ENCODE assay signal across 1 cellular context in the genomic region with DNA sequence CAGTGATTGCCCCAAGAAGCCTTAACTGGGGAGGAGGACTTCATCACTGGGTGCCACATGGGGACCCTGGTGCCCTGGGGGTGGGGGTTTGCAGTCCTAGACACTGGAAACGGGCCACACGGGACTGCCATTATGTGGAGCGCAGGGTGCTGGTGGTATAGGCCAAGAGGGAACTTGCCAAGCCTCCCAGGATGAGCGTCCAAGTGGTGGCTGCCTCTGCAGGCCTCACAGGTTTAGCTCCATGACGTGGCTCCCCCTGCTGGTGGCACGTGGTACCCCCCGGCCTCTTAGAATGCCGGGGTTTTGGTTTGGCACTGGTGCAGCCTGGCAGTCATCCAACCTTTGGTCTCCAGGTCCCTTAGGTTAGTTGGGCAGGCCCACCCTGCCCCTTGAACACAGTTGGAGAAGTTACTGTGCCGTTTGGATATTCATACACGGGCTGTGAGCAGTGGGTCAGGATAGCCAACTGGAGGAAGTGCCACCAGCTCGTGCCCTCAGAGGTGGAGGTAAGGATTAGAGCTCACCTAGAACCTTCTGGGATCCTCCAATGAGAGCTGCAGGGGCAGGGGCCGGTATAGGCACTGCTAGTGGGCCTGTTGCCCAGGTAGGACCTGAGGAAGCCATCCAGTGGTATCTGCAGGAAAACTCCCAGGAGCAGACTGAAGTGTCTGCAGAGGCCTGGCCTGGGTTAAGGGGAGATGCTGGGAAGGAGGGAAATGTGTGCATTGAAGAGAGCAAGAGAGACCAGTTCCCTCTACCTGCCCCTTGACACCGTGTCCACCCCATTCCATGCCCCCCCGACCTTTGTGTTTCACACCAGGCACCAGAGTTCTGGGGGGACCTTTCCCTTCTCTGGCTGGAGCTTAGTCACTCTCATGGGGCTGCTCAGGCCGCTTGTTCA.
A peak's percentile ranks its signal among the peaks of the same experiment; 100 is the strongest.
TF ChIP-seq lines count a peak whose summit lies in the region.

No MANE protein-coding gene starts in this region.

TF ChIP-seq in HepG2, 621 proteins besides CTCF, POLR2A, EP300 and RAD21 (continued from another document and continues in another):
- TF ChIP-seq, protein P1, sequence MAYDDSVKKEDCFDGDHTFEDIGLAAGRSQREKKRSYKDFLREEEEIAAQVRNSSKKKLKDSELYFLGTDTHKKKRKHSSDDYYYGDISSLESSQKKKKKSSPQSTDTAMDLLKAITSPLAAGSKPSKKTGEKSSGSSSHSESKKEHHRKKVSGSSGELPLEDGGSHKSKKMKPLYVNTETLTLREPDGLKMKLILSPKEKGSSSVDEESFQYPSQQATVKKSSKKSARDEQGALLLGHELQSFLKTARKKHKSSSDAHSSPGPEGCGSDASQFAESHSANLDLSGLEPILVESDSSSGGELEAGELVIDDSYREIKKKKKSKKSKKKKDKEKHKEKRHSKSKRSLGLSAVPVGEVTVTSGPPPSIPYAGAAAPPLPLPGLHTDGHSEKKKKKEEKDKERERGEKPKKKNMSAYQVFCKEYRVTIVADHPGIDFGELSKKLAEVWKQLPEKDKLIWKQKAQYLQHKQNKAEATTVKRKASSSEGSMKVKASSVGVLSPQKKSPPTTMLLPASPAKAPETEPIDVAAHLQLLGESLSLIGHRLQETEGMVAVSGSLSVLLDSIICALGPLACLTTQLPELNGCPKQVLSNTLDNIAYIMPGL (CRISPR knock-in tag; IDR thresholded peaks at IDR 0.05; ENCODE audit: borderline replicate concordance in 1 of 2, low read depth in 1 of 2) = peak; percentile 82 to 94; a peak in 3 of 4 replicates
- no peak for TF ChIP-seq BRCA1 (CRISPR knock-in tag; IDR thresholded peaks at IDR 0.05)
- TF ChIP-seq, protein P2, sequence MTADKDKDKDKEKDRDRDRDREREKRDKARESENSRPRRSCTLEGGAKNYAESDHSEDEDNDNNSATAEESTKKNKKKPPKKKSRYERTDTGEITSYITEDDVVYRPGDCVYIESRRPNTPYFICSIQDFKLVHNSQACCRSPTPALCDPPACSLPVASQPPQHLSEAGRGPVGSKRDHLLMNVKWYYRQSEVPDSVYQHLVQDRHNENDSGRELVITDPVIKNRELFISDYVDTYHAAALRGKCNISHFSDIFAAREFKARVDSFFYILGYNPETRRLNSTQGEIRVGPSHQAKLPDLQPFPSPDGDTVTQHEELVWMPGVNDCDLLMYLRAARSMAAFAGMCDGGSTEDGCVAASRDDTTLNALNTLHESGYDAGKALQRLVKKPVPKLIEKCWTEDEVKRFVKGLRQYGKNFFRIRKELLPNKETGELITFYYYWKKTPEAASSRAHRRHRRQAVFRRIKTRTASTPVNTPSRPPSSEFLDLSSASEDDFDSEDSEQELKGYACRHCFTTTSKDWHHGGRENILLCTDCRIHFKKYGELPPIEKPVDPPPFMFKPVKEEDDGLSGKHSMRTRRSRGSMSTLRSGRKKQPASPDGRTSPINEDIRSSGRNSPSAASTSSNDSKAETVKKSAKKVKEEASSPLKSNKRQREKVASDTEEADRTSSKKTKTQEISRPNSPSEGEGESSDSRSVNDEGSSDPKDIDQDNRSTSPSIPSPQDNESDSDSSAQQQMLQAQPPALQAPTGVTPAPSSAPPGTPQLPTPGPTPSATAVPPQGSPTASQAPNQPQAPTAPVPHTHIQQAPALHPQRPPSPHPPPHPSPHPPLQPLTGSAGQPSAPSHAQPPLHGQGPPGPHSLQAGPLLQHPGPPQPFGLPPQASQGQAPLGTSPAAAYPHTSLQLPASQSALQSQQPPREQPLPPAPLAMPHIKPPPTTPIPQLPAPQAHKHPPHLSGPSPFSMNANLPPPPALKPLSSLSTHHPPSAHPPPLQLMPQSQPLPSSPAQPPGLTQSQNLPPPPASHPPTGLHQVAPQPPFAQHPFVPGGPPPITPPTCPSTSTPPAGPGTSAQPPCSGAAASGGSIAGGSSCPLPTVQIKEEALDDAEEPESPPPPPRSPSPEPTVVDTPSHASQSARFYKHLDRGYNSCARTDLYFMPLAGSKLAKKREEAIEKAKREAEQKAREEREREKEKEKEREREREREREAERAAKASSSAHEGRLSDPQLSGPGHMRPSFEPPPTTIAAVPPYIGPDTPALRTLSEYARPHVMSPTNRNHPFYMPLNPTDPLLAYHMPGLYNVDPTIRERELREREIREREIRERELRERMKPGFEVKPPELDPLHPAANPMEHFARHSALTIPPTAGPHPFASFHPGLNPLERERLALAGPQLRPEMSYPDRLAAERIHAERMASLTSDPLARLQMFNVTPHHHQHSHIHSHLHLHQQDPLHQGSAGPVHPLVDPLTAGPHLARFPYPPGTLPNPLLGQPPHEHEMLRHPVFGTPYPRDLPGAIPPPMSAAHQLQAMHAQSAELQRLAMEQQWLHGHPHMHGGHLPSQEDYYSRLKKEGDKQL (CRISPR knock-in tag; IDR thresholded peaks at IDR 0.05; ENCODE audit: low read depth) = 0 out of 2 replicates have a peak, but pooled peaks have one; percentile 39
- TF ChIP-seq DMAP1 (CRISPR knock-in tag; IDR thresholded peaks at IDR 0.05) = peak; percentile 63; the same call in 1 of the 2 replicates
- TF ChIP-seq GATA4 (IDR thresholded peaks at IDR 0.05; ENCODE audit: borderline replicate concordance, low read depth) = 0 out of 2 replicates have a peak, but pooled peaks have one; percentile 19
- peak; percentile 60; the same call in 1 of the 2 replicates for TF ChIP-seq ZNF792 (CRISPR knock-in tag; IDR thresholded peaks at IDR 0.05)
- peak in 1 of 2 experiments; percentile 25; a peak in 1 of 4 replicates for TF ChIP-seq KLF16 (CRISPR knock-in tag; IDR thresholded peaks at IDR 0.05)
- peak; percentile 47 for TF ChIP-seq DR1 (CRISPR knock-in tag; IDR thresholded peaks at IDR 0.05)
- TF ChIP-seq, protein P3, sequence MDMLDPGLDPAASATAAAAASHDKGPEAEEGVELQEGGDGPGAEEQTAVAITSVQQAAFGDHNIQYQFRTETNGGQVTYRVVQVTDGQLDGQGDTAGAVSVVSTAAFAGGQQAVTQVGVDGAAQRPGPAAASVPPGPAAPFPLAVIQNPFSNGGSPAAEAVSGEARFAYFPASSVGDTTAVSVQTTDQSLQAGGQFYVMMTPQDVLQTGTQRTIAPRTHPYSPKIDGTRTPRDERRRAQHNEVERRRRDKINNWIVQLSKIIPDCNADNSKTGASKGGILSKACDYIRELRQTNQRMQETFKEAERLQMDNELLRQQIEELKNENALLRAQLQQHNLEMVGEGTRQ (IDR thresholded peaks at IDR 0.05; ENCODE audit: low read depth, low read length) = peak; percentile 55; the same call in 1 of the 2 replicates
- TF ChIP-seq, protein P3 (CRISPR knock-in tag; IDR thresholded peaks at IDR 0.05; ENCODE audit: borderline replicate concordance) = peak; percentile 56
- TF ChIP-seq, protein P4, sequence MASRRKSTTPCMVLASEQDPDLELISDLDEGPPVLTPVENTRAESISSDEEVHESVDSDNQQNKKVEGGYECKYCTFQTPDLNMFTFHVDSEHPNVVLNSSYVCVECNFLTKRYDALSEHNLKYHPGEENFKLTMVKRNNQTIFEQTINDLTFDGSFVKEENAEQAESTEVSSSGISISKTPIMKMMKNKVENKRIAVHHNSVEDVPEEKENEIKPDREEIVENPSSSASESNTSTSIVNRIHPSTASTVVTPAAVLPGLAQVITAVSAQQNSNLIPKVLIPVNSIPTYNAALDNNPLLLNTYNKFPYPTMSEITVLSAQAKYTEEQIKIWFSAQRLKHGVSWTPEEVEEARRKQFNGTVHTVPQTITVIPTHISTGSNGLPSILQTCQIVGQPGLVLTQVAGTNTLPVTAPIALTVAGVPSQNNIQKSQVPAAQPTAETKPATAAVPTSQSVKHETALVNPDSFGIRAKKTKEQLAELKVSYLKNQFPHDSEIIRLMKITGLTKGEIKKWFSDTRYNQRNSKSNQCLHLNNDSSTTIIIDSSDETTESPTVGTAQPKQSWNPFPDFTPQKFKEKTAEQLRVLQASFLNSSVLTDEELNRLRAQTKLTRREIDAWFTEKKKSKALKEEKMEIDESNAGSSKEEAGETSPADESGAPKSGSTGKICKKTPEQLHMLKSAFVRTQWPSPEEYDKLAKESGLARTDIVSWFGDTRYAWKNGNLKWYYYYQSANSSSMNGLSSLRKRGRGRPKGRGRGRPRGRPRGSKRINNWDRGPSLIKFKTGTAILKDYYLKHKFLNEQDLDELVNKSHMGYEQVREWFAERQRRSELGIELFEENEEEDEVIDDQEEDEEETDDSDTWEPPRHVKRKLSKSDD (CRISPR knock-in tag; IDR thresholded peaks at IDR 0.05; ENCODE audit: low read depth) = no peak
- no peak for TF ChIP-seq CC2D1A (CRISPR knock-in tag; IDR thresholded peaks at IDR 0.05)
- peak; percentile 80; the same call in 1 of the 2 replicates for TF ChIP-seq HOXA3 (CRISPR knock-in tag; IDR thresholded peaks at IDR 0.05)
- TF ChIP-seq NRL (CRISPR knock-in tag; IDR thresholded peaks at IDR 0.05; ENCODE audit: borderline replicate concordance) = 0 out of 2 replicates have a peak, but pooled peaks have one; percentile 34
- no peak for TF ChIP-seq ZNF570 (CRISPR knock-in tag; IDR thresholded peaks at IDR 0.05; ENCODE audit: borderline replicate concordance)
- peak; percentile 96 for TF ChIP-seq SSRP1 (CRISPR knock-in tag; IDR thresholded peaks at IDR 0.05)
- TF ChIP-seq, protein P5, sequence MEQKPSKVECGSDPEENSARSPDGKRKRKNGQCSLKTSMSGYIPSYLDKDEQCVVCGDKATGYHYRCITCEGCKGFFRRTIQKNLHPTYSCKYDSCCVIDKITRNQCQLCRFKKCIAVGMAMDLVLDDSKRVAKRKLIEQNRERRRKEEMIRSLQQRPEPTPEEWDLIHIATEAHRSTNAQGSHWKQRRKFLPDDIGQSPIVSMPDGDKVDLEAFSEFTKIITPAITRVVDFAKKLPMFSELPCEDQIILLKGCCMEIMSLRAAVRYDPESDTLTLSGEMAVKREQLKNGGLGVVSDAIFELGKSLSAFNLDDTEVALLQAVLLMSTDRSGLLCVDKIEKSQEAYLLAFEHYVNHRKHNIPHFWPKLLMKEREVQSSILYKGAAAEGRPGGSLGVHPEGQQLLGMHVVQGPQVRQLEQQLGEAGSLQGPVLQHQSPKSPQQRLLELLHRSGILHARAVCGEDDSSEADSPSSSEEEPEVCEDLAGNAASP (CRISPR knock-in tag; IDR thresholded peaks at IDR 0.05; ENCODE audit: borderline replicate concordance) = peak; percentile 74; the same call in 1 of the 2 replicates
- TF ChIP-seq FOXA3 (CRISPR knock-in tag; IDR thresholded peaks at IDR 0.05) = peak; percentile 52
- no peak; the same call in 1 of the 2 replicates for TF ChIP-seq HIVEP1 (CRISPR knock-in tag; IDR thresholded peaks at IDR 0.05)
- peak; percentile 76; the same call in 1 of the 2 replicates for TF ChIP-seq ZFP90 (CRISPR knock-in tag; IDR thresholded peaks at IDR 0.05; ENCODE audit: borderline replicate concordance)
- TF ChIP-seq ZC3H4 (CRISPR knock-in tag; IDR thresholded peaks at IDR 0.05; ENCODE audit: borderline replicate concordance) = peak; percentile 70; the same call in 1 of the 2 replicates
- peak; percentile 40; the same call in 1 of the 2 replicates for TF ChIP-seq ZNF777 (CRISPR knock-in tag; IDR thresholded peaks at IDR 0.05)
- TF ChIP-seq, protein P6, sequence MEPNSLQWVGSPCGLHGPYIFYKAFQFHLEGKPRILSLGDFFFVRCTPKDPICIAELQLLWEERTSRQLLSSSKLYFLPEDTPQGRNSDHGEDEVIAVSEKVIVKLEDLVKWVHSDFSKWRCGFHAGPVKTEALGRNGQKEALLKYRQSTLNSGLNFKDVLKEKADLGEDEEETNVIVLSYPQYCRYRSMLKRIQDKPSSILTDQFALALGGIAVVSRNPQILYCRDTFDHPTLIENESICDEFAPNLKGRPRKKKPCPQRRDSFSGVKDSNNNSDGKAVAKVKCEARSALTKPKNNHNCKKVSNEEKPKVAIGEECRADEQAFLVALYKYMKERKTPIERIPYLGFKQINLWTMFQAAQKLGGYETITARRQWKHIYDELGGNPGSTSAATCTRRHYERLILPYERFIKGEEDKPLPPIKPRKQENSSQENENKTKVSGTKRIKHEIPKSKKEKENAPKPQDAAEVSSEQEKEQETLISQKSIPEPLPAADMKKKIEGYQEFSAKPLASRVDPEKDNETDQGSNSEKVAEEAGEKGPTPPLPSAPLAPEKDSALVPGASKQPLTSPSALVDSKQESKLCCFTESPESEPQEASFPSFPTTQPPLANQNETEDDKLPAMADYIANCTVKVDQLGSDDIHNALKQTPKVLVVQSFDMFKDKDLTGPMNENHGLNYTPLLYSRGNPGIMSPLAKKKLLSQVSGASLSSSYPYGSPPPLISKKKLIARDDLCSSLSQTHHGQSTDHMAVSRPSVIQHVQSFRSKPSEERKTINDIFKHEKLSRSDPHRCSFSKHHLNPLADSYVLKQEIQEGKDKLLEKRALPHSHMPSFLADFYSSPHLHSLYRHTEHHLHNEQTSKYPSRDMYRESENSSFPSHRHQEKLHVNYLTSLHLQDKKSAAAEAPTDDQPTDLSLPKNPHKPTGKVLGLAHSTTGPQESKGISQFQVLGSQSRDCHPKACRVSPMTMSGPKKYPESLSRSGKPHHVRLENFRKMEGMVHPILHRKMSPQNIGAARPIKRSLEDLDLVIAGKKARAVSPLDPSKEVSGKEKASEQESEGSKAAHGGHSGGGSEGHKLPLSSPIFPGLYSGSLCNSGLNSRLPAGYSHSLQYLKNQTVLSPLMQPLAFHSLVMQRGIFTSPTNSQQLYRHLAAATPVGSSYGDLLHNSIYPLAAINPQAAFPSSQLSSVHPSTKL (CRISPR knock-in tag; IDR thresholded peaks at IDR 0.05) = peak; percentile 54
- no peak for TF ChIP-seq TCF12 (IDR thresholded peaks at IDR 0.05)
- 0 out of 2 replicates have a peak, but pooled peaks have one; percentile 66 for TF ChIP-seq TCF12 (CRISPR knock-in tag; IDR thresholded peaks at IDR 0.05)
- TF ChIP-seq KDM4B (CRISPR knock-in tag; IDR thresholded peaks at IDR 0.05) = no peak
- TF ChIP-seq, protein P7, sequence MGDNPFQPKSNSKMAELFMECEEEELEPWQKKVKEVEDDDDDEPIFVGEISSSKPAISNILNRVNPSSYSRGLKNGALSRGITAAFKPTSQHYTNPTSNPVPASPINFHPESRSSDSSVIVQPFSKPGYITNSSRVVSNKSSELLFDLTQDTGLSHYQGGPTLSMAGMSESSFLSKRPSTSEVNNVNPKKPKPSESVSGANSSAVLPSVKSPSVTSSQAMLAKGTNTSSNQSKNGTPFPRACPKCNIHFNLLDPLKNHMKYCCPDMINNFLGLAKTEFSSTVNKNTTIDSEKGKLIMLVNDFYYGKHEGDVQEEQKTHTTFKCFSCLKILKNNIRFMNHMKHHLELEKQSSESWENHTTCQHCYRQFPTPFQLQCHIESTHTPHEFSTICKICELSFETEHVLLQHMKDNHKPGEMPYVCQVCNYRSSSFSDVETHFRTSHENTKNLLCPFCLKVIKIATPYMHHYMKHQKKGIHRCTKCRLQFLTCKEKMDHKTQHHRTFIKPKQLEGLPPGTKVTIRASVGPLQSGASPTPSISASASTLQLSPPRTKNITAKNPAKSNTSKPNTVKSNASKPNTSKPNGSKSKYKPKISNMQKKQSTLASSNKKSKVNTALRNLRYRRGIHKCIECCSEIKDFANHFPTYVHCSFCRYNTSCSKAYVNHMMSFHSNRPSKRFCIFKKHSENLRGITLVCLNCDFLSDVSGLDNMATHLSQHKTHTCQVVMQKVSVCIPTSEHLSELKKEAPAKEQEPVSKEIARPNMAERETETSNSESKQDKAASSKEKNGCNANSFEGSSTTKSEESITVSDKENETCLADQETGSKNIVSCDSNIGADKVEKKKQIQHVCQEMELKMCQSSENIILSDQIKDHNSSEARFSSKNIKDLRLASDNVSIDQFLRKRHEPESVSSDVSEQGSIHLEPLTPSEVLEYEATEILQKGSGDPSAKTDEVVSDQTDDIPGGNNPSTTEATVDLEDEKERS (CRISPR knock-in tag; IDR thresholded peaks at IDR 0.05) = peak; percentile 88; the same call in 1 of the 2 replicates
- TF ChIP-seq KMT2A (CRISPR knock-in tag; IDR thresholded peaks at IDR 0.05) = peak; percentile 55
- peak; percentile 84; the same call in 1 of the 2 replicates for TF ChIP-seq ZNF225 (CRISPR knock-in tag; IDR thresholded peaks at IDR 0.05)
